ENCODE assay signal across 8 cellular contexts in genomic region chr5:59034498-59035186, GRCh38.
DNase-seq lines count a peak whose midpoint lies in the region; ATAC-seq, FAIRE-seq and TF ChIP-seq lines count a peak whose summit lies in the region.

No MANE protein-coding gene starts in this region.

- intact Hi-C loops in sigmoid colon (cut with DNase I) = loop anchor here (5.0 to 10.0 kb wide), 3 partner anchors 53 to 330 kb away; no protein-coding TSS in a partner anchor

- H3K27ac ChIP-seq in sigmoid colon = peak overlapping the region in 3 of 4 donors; percentile 83 to 91 (median 89)

- H3K27me3 ChIP-seq in sigmoid colon = no peaks in the 10 kb centered on the region

- TF ChIP-seq EP300 in sigmoid colon (IDR thresholded peaks at IDR 0.05) = no peak

- ATAC-seq in HG03565 (IDR thresholded peaks at IDR 0.05; ENCODE audit: unreplicated experiment) (peak; percentile 46), HG03460 (IDR thresholded peaks at IDR 0.05; ENCODE audit: unreplicated experiment) (no peak), GM19463 (IDR thresholded peaks at IDR 0.05; ENCODE audit: unreplicated experiment) (no peak)

- peak; percentile 3 for FAIRE-seq in G401.6 (lab: Jason Lieb, UNC)

- no peak overlapping the region for H3K4me3 ChIP-seq in sigmoid colon

- no peaks in the 10 kb centered on the region for H3K36me3 ChIP-seq in sigmoid colon

- peak; percentile 37 for DNase-seq in AG20443 (ENCODE audit: low spot score)
- DNase-seq in T-helper 1 cell = peak in 4 of 5 donors; percentile 3 to 61 (median 20)
- peak; percentile 68 for DNase-seq in fibroblast of gingiva (ENCODE audit: low read depth)
- DNase-seq in sigmoid colon = no peak

- no peak for TF ChIP-seq POLR2A in sigmoid colon (IDR thresholded peaks at IDR 0.05)

- peak in 3 of 4 experiments; percentile 43 to 52 (median 48) for TF ChIP-seq CTCF in sigmoid colon (IDR thresholded peaks at IDR 0.05)

- peaks cover 0 to 65% (median 44%) of the 10 kb centered on the region in 4 donors for H3K4me1 ChIP-seq in sigmoid colon

- H3K9me3 ChIP-seq in sigmoid colon = no peaks in the 10 kb centered on the region

- WGBS in sigmoid colon, 2 donors = 65 to 70% methylated on average over 3 of the region's 3 CpGs
